In the genomic region with DNA sequence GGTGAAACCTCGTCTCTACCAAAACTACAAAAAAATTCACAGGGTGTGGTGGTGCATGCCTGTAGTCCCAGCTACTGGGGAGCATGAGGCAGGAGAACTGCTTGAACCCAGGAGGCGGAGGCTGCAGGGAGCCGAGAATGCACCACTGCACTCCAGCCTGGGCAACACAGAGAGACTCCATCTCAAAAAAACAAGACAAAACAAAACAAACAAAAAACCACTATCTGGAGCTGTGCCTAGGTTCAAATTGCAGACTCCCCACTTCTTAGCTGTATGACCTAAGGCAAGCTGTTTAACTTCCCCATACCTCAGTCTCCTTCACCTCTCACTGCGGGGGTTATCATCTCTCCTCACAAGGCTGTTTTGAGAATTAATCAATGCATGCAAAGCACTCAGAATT, we compare ENCODE assay signal across 20 cellular contexts.
"Had no signal": no experiment of that assay in that cellular context is flagged by ENCODE, and none has a peak within 500 bp of the region (broad histone marks: within the 10 kb centered on the region; RNA-seq: fewer than 3 reads in every experiment).

No MANE protein-coding gene starts in this region.

- H3K27ac ChIP-seq: esophagus squamous epithelium, gastroesophageal sphincter, parathyroid adenoma, psoas muscle, right lobe of liver, uterus had no signal

- H3K4me3 ChIP-seq: esophagus squamous epithelium, gastroesophageal sphincter, psoas muscle, right lobe of liver, uterus had no signal

- H3K27me3 Mint-ChIP-seq: dendritic cell treated with granulocyte-macrophage colony-stimulating factor and Interleukin-4, amounts not matched to agents 40 ng/mL and 50 ng/mL, for 4 days; naive thymus-derived CD4-positive, alpha-beta T cell; stimulated activated naive CD8-positive, alpha-beta T cell treated with anti-CD3 and anti-CD28 coated beads, Interleukin-15, Interleukin-2, amounts not matched to agents 100 ng/mL and 50 ng/mL, for 24 hours; type B pancreatic cell had no signal

- H3K27ac Mint-ChIP-seq: dendritic cell treated with granulocyte-macrophage colony-stimulating factor and Interleukin-4, amounts not matched to agents 40 ng/mL and 50 ng/mL, for 4 days; nephron progenitor cell; stimulated activated effector memory CD8-positive, alpha-beta T cell treated with anti-CD3 and anti-CD28 coated beads, Interleukin-12 subunit alpha, Interleukin-12 subunit beta, amount 100 ng/mL, for 72 hours; stimulated activated naive CD8-positive, alpha-beta T cell treated with anti-CD3 and anti-CD28 coated beads, Interleukin-15, Interleukin-2, amounts not matched to agents 100 ng/mL and 50 ng/mL, for 24 hours; type B pancreatic cell had no signal

- H3K9ac ChIP-seq: parathyroid adenoma had no signal

- H3K36me3 ChIP-seq: esophagus squamous epithelium, gastroesophageal sphincter, right lobe of liver, uterus had no signal

- DNase-seq: esophagus squamous epithelium; foreskin fibroblast; kidney; left colon; mammary epithelial cell; naive thymus-derived CD4-positive, alpha-beta T cell; nephron progenitor cell; psoas muscle; retina; right lobe of liver; stimulated activated CD4-positive, alpha-beta T cell treated with anti-CD3 and anti-CD28 coated beads, Interleukin-4, amount 100 ng/mL, for 1 hour; stimulated activated CD8-positive, alpha-beta memory T cell treated with anti-CD3 and anti-CD28 coated beads, Interleukin-4, amount 100 ng/mL, for 48 hours; uterus had no signal

- H3K9me3 ChIP-seq: esophagus squamous epithelium, gastroesophageal sphincter, psoas muscle, right lobe of liver, uterus had no signal

- H3K4me1 ChIP-seq: parathyroid adenoma, right lobe of liver had no signal

- H3K9me3 Mint-ChIP-seq: dendritic cell treated with granulocyte-macrophage colony-stimulating factor and Interleukin-4, amounts not matched to agents 40 ng/mL and 50 ng/mL, for 4 days; naive thymus-derived CD4-positive, alpha-beta T cell; nephron progenitor cell; stimulated activated effector memory CD8-positive, alpha-beta T cell treated with anti-CD3 and anti-CD28 coated beads, Interleukin-12 subunit alpha, Interleukin-12 subunit beta, amount 100 ng/mL, for 72 hours; stimulated activated naive CD8-positive, alpha-beta T cell treated with anti-CD3 and anti-CD28 coated beads, Interleukin-15, Interleukin-2, amounts not matched to agents 100 ng/mL and 50 ng/mL, for 24 hours; type B pancreatic cell had no signal

- ATAC-seq: gastroesophageal sphincter; left colon; naive thymus-derived CD4-positive, alpha-beta T cell; stimulated activated effector memory CD8-positive, alpha-beta T cell treated with anti-CD3 and anti-CD28 coated beads, Interleukin-12 subunit alpha, Interleukin-12 subunit beta, amount 100 ng/mL, for 72 hours had no signal

- FAIRE-seq: colon, kidney had no signal

- H3K27me3 ChIP-seq: esophagus squamous epithelium, gastroesophageal sphincter, right lobe of liver, uterus had no signal

- H3K4me3 Mint-ChIP-seq: dendritic cell treated with granulocyte-macrophage colony-stimulating factor and Interleukin-4, amounts not matched to agents 40 ng/mL and 50 ng/mL, for 4 days; naive thymus-derived CD4-positive, alpha-beta T cell; nephron progenitor cell; stimulated activated effector memory CD8-positive, alpha-beta T cell treated with anti-CD3 and anti-CD28 coated beads, Interleukin-12 subunit alpha, Interleukin-12 subunit beta, amount 100 ng/mL, for 72 hours; stimulated activated naive CD8-positive, alpha-beta T cell treated with anti-CD3 and anti-CD28 coated beads, Interleukin-15, Interleukin-2, amounts not matched to agents 100 ng/mL and 50 ng/mL, for 24 hours; type B pancreatic cell had no signal

- H2AFZ ChIP-seq: parathyroid adenoma had no signal

- H3K36me3 Mint-ChIP-seq: type B pancreatic cell had no signal
